ENCODE assay signal across 9 cellular contexts in the genomic region with DNA sequence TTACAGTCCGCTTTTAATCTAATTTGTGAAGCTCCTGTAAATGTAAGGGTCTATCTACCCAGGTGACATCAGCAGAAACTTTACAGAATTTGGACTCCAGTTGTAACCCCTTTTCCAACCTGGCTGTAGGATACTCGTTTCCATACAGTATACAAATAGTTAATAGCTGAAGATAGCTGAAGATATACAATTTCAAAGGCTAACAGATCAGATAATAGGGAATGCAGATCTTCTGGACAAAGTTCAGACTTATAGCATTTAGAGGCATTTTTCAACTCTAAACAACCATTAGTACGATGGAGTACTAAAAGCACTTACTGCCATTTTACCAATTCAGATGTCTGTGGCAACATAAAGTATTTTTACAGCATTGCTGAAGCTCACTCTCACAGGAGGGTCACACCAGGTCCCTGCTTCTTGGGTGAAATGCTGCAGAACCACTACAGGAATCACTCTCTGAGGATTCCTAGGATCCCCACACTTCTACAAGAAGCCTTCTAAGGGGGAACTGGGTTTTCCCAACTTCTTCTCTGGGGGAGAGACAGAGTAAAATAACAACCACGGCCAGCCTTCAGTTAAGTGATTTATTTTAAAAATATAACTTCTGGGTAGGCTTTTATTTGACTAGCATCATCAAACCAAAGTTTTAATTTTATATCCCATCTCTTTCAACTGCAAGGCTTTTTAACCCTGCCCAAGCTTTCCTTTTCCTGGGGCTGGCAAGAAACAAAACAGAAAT. TPM values are rescaled to one million over a fixed set of nuclear protein-coding genes. Genes with fewer than 3 reads are reported as not detected.
DNase-seq lines count a peak whose midpoint lies in the region; ATAC-seq and TF ChIP-seq lines count a peak whose summit lies in the region.
"Had no signal": no experiment of that assay in that cellular context is flagged by ENCODE, and none has a peak within 500 bp of the region (broad histone marks: within the 10 kb centered on the region; RNA-seq: fewer than 3 reads in every experiment).

No MANE protein-coding gene starts in this region.

- H3K4me3 ChIP-seq in ACC112 (ENCODE audit: low read depth, low read length), result peak overlapping the region; percentile 86
- H3K4me3 ChIP-seq in HEK293 (ENCODE audit: low read depth, low read length), result no peak overlapping the region; the same call in 1 of the 2 replicates
- no peak overlapping the region for H3K4me3 ChIP-seq in ovary

- no peaks in the 10 kb centered on the region for H3K9me3 ChIP-seq in HEK293 (ENCODE audit: control insufficient read depth, insufficient read depth, low read depth, low read length)
- H3K9me3 ChIP-seq in ovary, result no peaks in the 10 kb centered on the region

- no peak overlapping the region for H2AFZ ChIP-seq in ACC112 (ENCODE audit: low read length, unreplicated experiment)

- ATAC-seq in GM18867 (IDR thresholded peaks at IDR 0.05; ENCODE audit: unreplicated experiment), result no peak

- H3K9me3 Mint-ChIP-seq in chondrocyte (ENCODE audit: low read depth) (no peaks in the 10 kb centered on the region), nephron (no peaks in the 10 kb centered on the region)

- H3K4me3 Mint-ChIP-seq in chondrocyte (ENCODE audit: unreplicated experiment) (peak overlapping the region; percentile 23), nephron (peak overlapping the region; percentile 78 to 86 (median 81))

- H3K4me1 ChIP-seq in ACC112 (ENCODE audit: control insufficient read depth, insufficient read depth, low read length, unreplicated experiment), result peaks cover 41% of the 10 kb centered on the region
- H3K4me1 ChIP-seq in HEK293 (ENCODE audit: control insufficient read depth, insufficient read depth, low read length), result peaks cover 31% of the 10 kb centered on the region
- H3K4me1 ChIP-seq in ovary (ENCODE audit: insufficient read depth), result peaks cover 13% of the 10 kb centered on the region

- no peak for DNase-seq in chondrocyte (ENCODE audit: low spot score)
- DNase-seq in ovary, result no peak
- no peak for DNase-seq in NCI-H345 (lab: John Stamatoyannopoulos, UW)
- DNase-seq in NCI-H1105 (lab: John Stamatoyannopoulos, UW), result no peak
- DNase-seq: activated naive CD4-positive, alpha-beta T cell treated with Interleukin-2 at 50 U/mL for 16 hours had no signal

- H3K79me2 ChIP-seq in ACC112 (ENCODE audit: control insufficient read depth, insufficient read depth, low read length, unreplicated experiment), result peaks cover 75% of the 10 kb centered on the region

- H3K27ac ChIP-seq in ACC112 (ENCODE audit: low read depth, low read length), result peak overlapping the region; percentile 90
- no peak overlapping the region for H3K27ac ChIP-seq in HEK293 (ENCODE audit: extremely low read depth, low read depth, low read length)
- H3K27ac ChIP-seq in ovary, result no peak overlapping the region

- H3K27me3 Mint-ChIP-seq in chondrocyte (ENCODE audit: low read depth), result no peaks in the 10 kb centered on the region
- H3K27me3 Mint-ChIP-seq in nephron (ENCODE audit: low read depth), result no peaks in the 10 kb centered on the region

- intact Hi-C loops in ovary (cut with DNase I), result loop anchor here in 2 of 4 donors (5.0 kb wide), 2 partner anchors 93 to 123 kb away; no protein-coding TSS in a partner anchor

- H3K36me3 ChIP-seq in ACC112 (ENCODE audit: insufficient read depth, low read length) (peaks cover 3% of the 10 kb centered on the region; the same call in 1 of the 2 replicates), HEK293 (ENCODE audit: control insufficient read depth in 2 of 2, insufficient read depth in 1 of 2, low read length in 2 of 2) (peaks cover 24 to 37% of the 10 kb centered on the region in 2 experiments; a peak in 2 of 3 replicates), ovary (no peaks in the 10 kb centered on the region)

- H3K4me1 Mint-ChIP-seq in chondrocyte (ENCODE audit: low read depth) (peaks cover 59% of the 10 kb centered on the region), nephron (peaks cover 86% of the 10 kb centered on the region)

- peaks cover 10% of the 10 kb centered on the region for H3K36me3 Mint-ChIP-seq in chondrocyte (ENCODE audit: low read depth)
- H3K36me3 Mint-ChIP-seq in nephron (ENCODE audit: low read depth), result peaks cover 23% of the 10 kb centered on the region

- POLR2A ChIA-PET in HEK293 (lab: Yijun Ruan, JAX), result interaction anchor here (1.2 to 3.6 kb wide), 7 partner anchors 13 to 135 kb away, joined by 4 to 26 read pairs (median 5); partner anchors contain the start of genes CUEDC1, MRPS23 and SRSF1

- no peaks in the 10 kb centered on the region for H3K27me3 ChIP-seq in ACC112 (ENCODE audit: insufficient read depth, low read length)
- H3K27me3 ChIP-seq in ovary, result no peaks in the 10 kb centered on the region

- TF ChIP-seq CTCF in HEK293 (tag by site-specific recombination; IDR thresholded peaks at IDR 0.05) (no peak), chondrocyte (IDR thresholded peaks at IDR 0.05) (no peak), nephron (IDR thresholded peaks at IDR 0.05; ENCODE audit: unreplicated experiment in 3 of 3) (no peak), ovary (IDR thresholded peaks at IDR 0.05) (no peak)

- TF ChIP-seq POLR2A in ovary (IDR thresholded peaks at IDR 0.05), result no peak

- H3K27ac Mint-ChIP-seq in chondrocyte (ENCODE audit: unreplicated experiment) (peak overlapping the region; percentile 83), nephron (peak overlapping the region; percentile 71 to 74 (median 72))

- no peak for TF ChIP-seq EP300 in ovary (IDR thresholded peaks at IDR 0.05)

- WGBS in ovary, 3 donors, result 50 to 59% (median 53%) methylated on average over 4 of the region's 4 CpGs

- CTCF ChIA-PET in HEK293 (lab: Yijun Ruan, JAX), result interaction anchor here (0.6 to 3.6 kb wide), 17 partner anchors 10 to 152 kb away, joined by 3 to 31 read pairs (median 5); partner anchors contain the start of gene CUEDC1

TF ChIP-seq in HEK293, 187 proteins besides CTCF, POLR2A, EP300 and RAD21:
- TF ChIP-seq KLF9 (tag by site-specific recombination; IDR thresholded peaks at IDR 0.05; ENCODE audit: low read depth) (no peak), PRDM10 (tag by site-specific recombination; IDR thresholded peaks at IDR 0.05) (peak; percentile 92), ATF2 (tag by site-specific recombination; IDR thresholded peaks at IDR 0.05; ENCODE audit: low read depth) (0 out of 2 replicates have a peak, but pooled peaks have one; percentile 10), IKZF3 (tag by site-specific recombination; IDR thresholded peaks at IDR 0.05) (no peak), ZNF677 (tag by site-specific recombination; IDR thresholded peaks at IDR 0.05) (no peak), ZNF132 (tag by site-specific recombination; IDR thresholded peaks at IDR 0.05; ENCODE audit: borderline replicate concordance) (no peak), ZFHX2 (tag by site-specific recombination; conservative IDR thresholded peaks at IDR 0.05) (no peak), REPIN1 (tag by site-specific recombination; IDR thresholded peaks at IDR 0.05; ENCODE audit: low read depth) (no peak)
TF ChIP-seq in HEK293: peak in this region for 2.

RNA-seq across cellular contexts. Expression of gene VEZF1, which starts 2.9 kb away (rescaled TPM):
- total RNA-seq in chondrocyte (26.6 to 43.6 TPM (median 39.6 TPM) in 3 replicates), ovary (10 to 100 TPM; 58.6 to 83.5 (median 72.4) TPM)
- polyA plus RNA-seq in ovary, result 10 to 100 TPM; 31.6 to 70.2 TPM

RNA-seq across cellular contexts. Expression of gene SRSF1, which starts 21.9 kb away (rescaled TPM):
- total RNA-seq in chondrocyte, result 115 to 161 TPM (median 119 TPM) in 3 replicates
- 100 to 1,000 TPM in 6 of 7 donors, 10 to 100 TPM in 1; 89.8 to 184 (median 159) TPM for total RNA-seq in ovary
- polyA plus RNA-seq in ovary, result 100 to 1,000 TPM in 1 of 2 donors, 10 to 100 TPM in 1; 77.8 to 157 TPM

RNA-seq across cellular contexts. Expression of gene CUEDC1, which starts 29.9 kb away (rescaled TPM):
- total RNA-seq in chondrocyte (32.9 to 47.7 TPM (median 41.9 TPM) in 3 replicates), ovary (10 to 100 TPM in 6 of 7 donors, 1 to 10 TPM in 1; 6.7 to 30.2 (median 22.9) TPM)
- polyA plus RNA-seq in ovary, result 10 to 100 TPM; 14.2 to 18.6 TPM
